In the genomic region with DNA sequence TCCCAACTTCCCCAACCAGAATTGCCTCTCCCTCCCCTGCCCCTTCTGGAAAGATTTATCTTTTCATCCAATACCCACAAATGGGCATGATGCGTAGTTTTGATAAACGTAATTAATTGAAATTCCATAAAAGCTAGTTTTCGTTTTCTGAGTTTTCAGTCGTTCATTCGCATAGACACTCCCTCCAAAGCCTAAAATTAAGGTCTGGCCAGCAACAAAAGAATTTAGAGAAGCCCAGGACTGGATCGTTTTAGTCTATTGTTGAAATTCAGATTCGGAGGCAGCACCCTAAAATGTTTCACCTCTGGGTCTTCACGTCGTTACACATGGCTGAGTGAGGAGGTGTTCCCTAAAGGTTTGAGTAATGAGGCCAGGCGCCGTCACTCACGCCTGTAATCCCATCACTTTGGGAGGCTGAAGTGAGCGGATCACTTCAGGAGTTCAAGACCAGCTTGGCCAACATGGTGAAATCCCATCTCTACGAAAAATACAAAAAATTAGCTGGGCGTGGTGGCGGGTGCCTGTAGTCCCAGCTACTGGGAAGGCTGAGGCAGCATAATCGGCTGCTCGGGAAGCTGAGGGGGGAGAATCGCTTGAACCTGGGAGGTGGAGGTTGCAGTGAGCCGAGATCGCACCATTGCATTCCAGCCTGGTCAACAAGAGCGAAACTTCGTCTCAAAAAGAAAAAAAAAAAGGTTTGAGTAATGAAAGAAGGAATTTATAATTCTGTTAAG, we compare ENCODE assay signal across 1 cellular context.
TF ChIP-seq lines count a peak whose summit lies in the region.

No MANE protein-coding gene starts in this region.

TF ChIP-seq in endothelial cell of umbilical vein, 7 proteins besides CTCF, POLR2A, EP300 and RAD21:
- TF ChIP-seq EZH2 (IDR thresholded peaks at IDR 0.05; ENCODE audit: borderline replicate concordance, low read depth, low read length, severe bottlenecking), result no peak
